Comparison of ENCODE assay signal across 1 cellular context in the genomic region with DNA sequence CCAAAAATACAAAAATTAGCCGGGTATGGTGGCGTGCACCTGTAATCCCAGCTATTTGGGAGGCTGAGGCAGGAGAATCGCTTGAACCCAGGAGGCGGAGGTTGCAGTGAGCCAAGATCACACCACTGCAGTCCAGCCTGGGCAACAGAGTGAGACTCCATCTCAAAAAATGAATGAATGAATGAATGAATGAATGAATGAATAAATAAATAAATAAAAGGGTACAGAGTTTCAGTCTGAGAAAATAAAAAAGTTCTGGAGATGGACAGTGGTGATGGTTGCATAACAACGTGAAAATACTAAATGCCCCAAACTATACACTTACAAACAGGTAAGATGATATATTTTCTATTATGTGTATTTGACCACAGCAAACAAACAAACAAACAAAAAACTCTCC.
A peak's percentile ranks its signal among the peaks of the same experiment; 100 is the strongest.
TF ChIP-seq lines count a peak whose summit lies in the region.

No MANE protein-coding gene starts in this region.

TF ChIP-seq in K562, 482 proteins besides CTCF, POLR2A, EP300 and RAD21:
- TF ChIP-seq ZNF24 (IDR thresholded peaks at IDR 0.05) = peak; percentile 73
- TF ChIP-seq BCOR (IDR thresholded peaks at IDR 0.05) = 0 out of 2 replicates have a peak, but pooled peaks have one; percentile 30
